Comparison of ENCODE assay signal across 1 cellular context in the genomic region with DNA sequence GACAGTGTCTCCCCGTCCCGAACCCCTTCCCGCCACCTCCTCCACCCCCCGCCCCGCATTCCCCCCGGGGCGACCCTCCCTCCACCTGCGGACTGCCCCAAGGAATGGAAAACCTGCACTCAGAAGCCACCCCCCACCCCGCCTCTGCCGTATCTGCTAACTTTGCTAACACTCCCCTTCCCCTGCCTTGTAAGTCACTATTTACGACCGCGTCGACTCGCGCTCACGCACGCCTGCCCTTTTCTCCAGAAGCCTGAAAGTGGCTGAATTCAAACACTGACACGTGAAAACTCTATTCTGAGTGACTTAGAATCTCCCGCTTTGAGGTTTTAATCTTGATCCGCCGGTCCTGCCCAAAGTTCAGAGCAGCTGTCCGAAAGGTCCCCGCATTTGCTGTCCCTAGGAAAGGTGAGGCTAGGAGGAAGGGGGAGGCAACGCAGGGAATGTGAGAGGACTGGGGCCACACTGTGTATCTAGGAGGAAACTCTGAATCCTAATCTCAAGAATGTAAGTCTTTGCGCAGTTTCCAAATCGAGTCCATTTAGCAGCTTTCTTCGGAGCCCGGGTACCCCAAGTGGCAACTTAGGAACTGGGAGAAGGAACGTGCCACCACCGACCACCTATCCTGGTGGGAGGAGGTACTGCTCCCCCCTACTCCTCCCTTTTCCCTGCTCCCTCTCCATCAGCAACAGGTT.
TF ChIP-seq lines count a peak whose summit lies in the region.

No MANE protein-coding gene starts in this region.

TF ChIP-seq in HepG2, 621 proteins besides CTCF, POLR2A, EP300 and RAD21:
- TF ChIP-seq, protein P1, sequence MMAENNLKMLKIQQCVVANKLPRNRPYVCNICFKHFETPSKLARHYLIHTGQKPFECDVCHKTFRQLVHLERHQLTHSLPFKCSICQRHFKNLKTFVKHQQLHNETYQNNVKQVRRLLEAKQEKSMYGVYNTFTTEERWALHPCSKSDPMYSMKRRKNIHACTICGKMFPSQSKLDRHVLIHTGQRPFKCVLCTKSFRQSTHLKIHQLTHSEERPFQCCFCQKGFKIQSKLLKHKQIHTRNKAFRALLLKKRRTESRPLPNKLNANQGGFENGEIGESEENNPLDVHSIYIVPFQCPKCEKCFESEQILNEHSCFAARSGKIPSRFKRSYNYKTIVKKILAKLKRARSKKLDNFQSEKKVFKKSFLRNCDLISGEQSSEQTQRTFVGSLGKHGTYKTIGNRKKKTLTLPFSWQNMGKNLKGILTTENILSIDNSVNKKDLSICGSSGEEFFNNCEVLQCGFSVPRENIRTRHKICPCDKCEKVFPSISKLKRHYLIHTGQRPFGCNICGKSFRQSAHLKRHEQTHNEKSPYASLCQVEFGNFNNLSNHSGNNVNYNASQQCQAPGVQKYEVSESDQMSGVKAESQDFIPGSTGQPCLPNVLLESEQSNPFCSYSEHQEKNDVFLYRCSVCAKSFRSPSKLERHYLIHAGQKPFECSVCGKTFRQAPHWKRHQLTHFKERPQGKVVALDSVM (CRISPR knock-in tag; IDR thresholded peaks at IDR 0.05) = no peak
- TF ChIP-seq, protein P2, sequence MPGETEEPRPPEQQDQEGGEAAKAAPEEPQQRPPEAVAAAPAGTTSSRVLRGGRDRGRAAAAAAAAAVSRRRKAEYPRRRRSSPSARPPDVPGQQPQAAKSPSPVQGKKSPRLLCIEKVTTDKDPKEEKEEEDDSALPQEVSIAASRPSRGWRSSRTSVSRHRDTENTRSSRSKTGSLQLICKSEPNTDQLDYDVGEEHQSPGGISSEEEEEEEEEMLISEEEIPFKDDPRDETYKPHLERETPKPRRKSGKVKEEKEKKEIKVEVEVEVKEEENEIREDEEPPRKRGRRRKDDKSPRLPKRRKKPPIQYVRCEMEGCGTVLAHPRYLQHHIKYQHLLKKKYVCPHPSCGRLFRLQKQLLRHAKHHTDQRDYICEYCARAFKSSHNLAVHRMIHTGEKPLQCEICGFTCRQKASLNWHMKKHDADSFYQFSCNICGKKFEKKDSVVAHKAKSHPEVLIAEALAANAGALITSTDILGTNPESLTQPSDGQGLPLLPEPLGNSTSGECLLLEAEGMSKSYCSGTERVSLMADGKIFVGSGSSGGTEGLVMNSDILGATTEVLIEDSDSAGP (CRISPR knock-in tag; IDR thresholded peaks at IDR 0.05; ENCODE audit: borderline replicate concordance) = no peak
- no peak for TF ChIP-seq SNAPC5 (CRISPR knock-in tag; IDR thresholded peaks at IDR 0.05; ENCODE audit: borderline replicate concordance)
- TF ChIP-seq MED13 (CRISPR knock-in tag; IDR thresholded peaks at IDR 0.05) = no peak
- no peak for TF ChIP-seq NKX3-1 (CRISPR knock-in tag; IDR thresholded peaks at IDR 0.05)
- TF ChIP-seq CBX2 (IDR thresholded peaks at IDR 0.05; ENCODE audit: low read depth, low read length) = no peak
- TF ChIP-seq CBX2 (CRISPR knock-in tag; IDR thresholded peaks at IDR 0.05; ENCODE audit: low read depth) = no peak
- TF ChIP-seq, protein P3, sequence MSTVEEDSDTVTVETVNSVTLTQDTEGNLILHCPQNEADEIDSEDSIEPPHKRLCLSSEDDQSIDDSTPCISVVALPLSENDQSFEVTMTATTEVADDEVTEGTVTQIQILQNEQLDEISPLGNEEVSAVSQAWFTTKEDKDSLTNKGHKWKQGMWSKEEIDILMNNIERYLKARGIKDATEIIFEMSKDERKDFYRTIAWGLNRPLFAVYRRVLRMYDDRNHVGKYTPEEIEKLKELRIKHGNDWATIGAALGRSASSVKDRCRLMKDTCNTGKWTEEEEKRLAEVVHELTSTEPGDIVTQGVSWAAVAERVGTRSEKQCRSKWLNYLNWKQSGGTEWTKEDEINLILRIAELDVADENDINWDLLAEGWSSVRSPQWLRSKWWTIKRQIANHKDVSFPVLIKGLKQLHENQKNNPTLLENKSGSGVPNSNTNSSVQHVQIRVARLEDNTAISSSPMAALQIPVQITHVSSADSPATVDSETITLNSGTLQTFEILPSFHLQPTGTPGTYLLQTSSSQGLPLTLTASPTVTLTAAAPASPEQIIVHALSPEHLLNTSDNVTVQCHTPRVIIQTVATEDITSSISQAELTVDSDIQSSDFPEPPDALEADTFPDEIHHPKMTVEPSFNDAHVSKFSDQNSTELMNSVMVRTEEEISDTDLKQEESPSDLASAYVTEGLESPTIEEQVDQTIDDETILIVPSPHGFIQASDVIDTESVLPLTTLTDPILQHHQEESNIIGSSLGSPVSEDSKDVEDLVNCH (CRISPR knock-in tag; IDR thresholded peaks at IDR 0.05) = no peak
- TF ChIP-seq HNRNPLL (IDR thresholded peaks at IDR 0.05; ENCODE audit: low read depth, low read length, poor library complexity, severe bottlenecking) = no peak
- TF ChIP-seq IRX3 (CRISPR knock-in tag; IDR thresholded peaks at IDR 0.05; ENCODE audit: borderline replicate concordance, low read depth) = no peak
- no peak for TF ChIP-seq ZNF333 (CRISPR knock-in tag; IDR thresholded peaks at IDR 0.05; ENCODE audit: borderline replicate concordance)
- TF ChIP-seq ZNF792 (CRISPR knock-in tag; IDR thresholded peaks at IDR 0.05) = no peak
- no peak for TF ChIP-seq SATB2 (CRISPR knock-in tag; IDR thresholded peaks at IDR 0.05)
- no peak for TF ChIP-seq ZSCAN20 (CRISPR knock-in tag; IDR thresholded peaks at IDR 0.05; ENCODE audit: borderline replicate concordance)
- no peak for TF ChIP-seq MATR3 (CRISPR knock-in tag; IDR thresholded peaks at IDR 0.05)
- TF ChIP-seq KDM3A (CRISPR knock-in tag; IDR thresholded peaks at IDR 0.05; ENCODE audit: low read depth) = no peak
- TF ChIP-seq PRDM15 (CRISPR knock-in tag; IDR thresholded peaks at IDR 0.05) = no peak
- TF ChIP-seq NCOA2 (CRISPR knock-in tag; IDR thresholded peaks at IDR 0.05) = no peak
- TF ChIP-seq, protein P4, sequence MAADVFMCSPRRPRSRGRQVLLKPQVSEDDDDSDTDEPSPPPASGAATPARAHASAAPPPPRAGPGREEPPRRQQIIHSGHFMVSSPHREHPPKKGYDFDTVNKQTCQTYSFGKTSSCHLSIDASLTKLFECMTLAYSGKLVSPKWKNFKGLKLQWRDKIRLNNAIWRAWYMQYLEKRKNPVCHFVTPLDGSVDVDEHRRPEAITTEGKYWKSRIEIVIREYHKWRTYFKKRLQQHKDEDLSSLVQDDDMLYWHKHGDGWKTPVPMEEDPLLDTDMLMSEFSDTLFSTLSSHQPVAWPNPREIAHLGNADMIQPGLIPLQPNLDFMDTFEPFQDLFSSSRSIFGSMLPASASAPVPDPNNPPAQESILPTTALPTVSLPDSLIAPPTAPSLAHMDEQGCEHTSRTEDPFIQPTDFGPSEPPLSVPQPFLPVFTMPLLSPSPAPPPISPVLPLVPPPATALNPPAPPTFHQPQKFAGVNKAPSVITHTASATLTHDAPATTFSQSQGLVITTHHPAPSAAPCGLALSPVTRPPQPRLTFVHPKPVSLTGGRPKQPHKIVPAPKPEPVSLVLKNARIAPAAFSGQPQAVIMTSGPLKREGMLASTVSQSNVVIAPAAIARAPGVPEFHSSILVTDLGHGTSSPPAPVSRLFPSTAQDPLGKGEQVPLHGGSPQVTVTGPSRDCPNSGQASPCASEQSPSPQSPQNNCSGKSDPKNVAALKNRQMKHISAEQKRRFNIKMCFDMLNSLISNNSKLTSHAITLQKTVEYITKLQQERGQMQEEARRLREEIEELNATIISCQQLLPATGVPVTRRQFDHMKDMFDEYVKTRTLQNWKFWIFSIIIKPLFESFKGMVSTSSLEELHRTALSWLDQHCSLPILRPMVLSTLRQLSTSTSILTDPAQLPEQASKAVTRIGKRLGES (CRISPR knock-in tag; IDR thresholded peaks at IDR 0.05; ENCODE audit: borderline replicate concordance) = no peak
- no peak for TF ChIP-seq NRL (CRISPR knock-in tag; IDR thresholded peaks at IDR 0.05; ENCODE audit: borderline replicate concordance)
